Comparison of ENCODE assay signal across 17 cellular contexts in the genomic region with DNA sequence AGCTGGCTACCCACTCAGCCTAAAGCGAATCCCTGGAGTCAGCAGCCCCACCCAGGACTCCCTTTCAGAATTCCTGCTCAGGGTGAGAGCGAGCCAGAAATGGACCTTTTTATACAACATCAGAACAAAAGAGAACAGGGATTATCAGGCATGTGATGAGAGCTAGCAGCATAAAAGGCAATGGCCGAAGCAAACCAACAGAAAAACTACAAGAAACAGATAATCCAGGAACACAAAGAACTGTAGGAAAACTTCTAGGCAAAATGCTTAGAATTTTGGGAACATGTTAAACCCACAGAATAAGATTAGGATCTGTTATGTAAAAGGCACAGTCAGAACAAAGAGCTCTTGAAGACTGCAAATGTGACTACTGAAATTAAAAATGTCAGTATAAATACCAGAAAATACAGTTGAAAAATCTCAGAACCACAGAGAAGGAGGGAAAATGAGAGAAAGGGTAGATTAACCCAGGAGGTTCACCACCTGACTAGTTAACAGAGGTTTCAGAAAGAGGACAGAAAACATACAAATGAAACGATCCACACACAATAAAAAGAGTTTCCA. TPM values are rescaled to one million over a fixed set of nuclear protein-coding genes. Genes with fewer than 3 reads are reported as not detected.
A peak's percentile ranks its signal among the peaks of the same experiment; 100 is the strongest.
DNase-seq lines count a peak whose midpoint lies in the region; ATAC-seq and TF ChIP-seq lines count a peak whose summit lies in the region.
"Had no signal": no experiment of that assay in that cellular context is flagged by ENCODE, and none has a peak within 500 bp of the region (broad histone marks: within the 10 kb centered on the region; RNA-seq: fewer than 3 reads in every experiment).

No MANE protein-coding gene starts in this region.

- H3K79me2 ChIP-seq in neural progenitor cell (ENCODE audit: low read depth), result peaks cover 96% of the 10 kb centered on the region

- H3K9me3 ChIP-seq in HAP-1 (no peaks in the 10 kb centered on the region), neural progenitor cell (ENCODE audit: low read depth) (no peaks in the 10 kb centered on the region)

- H3K36me3 Mint-ChIP-seq in activated T-cell treated with anti-CD3 and anti-CD28 coated beads, Interleukin-2, amount 50 U/mL, for 24 hours (ENCODE audit: low read depth), result peaks cover under 1% of the 10 kb centered on the region
- H3K36me3 Mint-ChIP-seq in brain (no peaks in the 10 kb centered on the region), neural progenitor cell (no peaks in the 10 kb centered on the region)
- H3K36me3 Mint-ChIP-seq: CD14-positive monocyte had no signal

- H3K36me3 ChIP-seq in HAP-1 (replicated peaks) (no peaks in the 10 kb centered on the region), neural progenitor cell (no peaks in the 10 kb centered on the region)

- peak overlapping the region; percentile 41 for H3K27ac Mint-ChIP-seq in activated T-cell treated with anti-CD3 and anti-CD28 coated beads, Interleukin-2, amount 50 U/mL, for 24 hours
- H3K27ac Mint-ChIP-seq in brain (peak overlapping the region in 3 of 5 experiments; percentile 22 to 75 (median 41)), neural progenitor cell (no peak overlapping the region)
- H3K27ac Mint-ChIP-seq: GM23338 had no signal

- no peak overlapping the region for H3K27ac ChIP-seq in neural progenitor cell

- H3K27me3 ChIP-seq in HAP-1 (ENCODE audit: low read depth), result no peaks in the 10 kb centered on the region
- no peaks in the 10 kb centered on the region for H3K27me3 ChIP-seq in neural progenitor cell

- H3K27me3 Mint-ChIP-seq in activated T-cell treated with anti-CD3 and anti-CD28 coated beads, Interleukin-2, amount 50 U/mL, for 24 hours, result no peaks in the 10 kb centered on the region
- H3K27me3 Mint-ChIP-seq in brain (peaks cover 6% of the 10 kb centered on the region), neural progenitor cell (ENCODE audit: insufficient read depth, low read depth) (peaks cover 2% of the 10 kb centered on the region)

- peaks cover 48% of the 10 kb centered on the region for H4K20me1 ChIP-seq in neural progenitor cell (ENCODE audit: low read depth)

- H3K4me3 Mint-ChIP-seq in activated T-cell treated with anti-CD3 and anti-CD28 coated beads, Interleukin-2, amount 50 U/mL, for 24 hours, result no peak overlapping the region
- H3K4me3 Mint-ChIP-seq in brain (no peak overlapping the region), neural progenitor cell (no peak overlapping the region)
- H3K4me3 Mint-ChIP-seq: CD14-positive monocyte, GM23338 had no signal

- H3K4me3 ChIP-seq in HAP-1, result no peak overlapping the region
- no peak overlapping the region for H3K4me3 ChIP-seq in neural progenitor cell
- H3K4me3 ChIP-seq: GM23338 had no signal

- H3K4me2 ChIP-seq in neural progenitor cell, result peak overlapping the region; percentile 1
- H3K4me2 ChIP-seq: GM23338 had no signal

- no peak overlapping the region for H2AFZ ChIP-seq in neural progenitor cell (replicated peaks)
- H2AFZ ChIP-seq: GM23338 had no signal

- DNase-seq in activated T-cell treated with anti-CD3 and anti-CD28 coated beads, Interleukin-2, amount 50 U/mL, for 24 hours, result no peak
- no peak for DNase-seq in activated T-cell treated with anti-CD3 and anti-CD28 coated beads, Interleukin-2, amount 50 U/mL, for 1 hour
- peak; percentile 78 to 94 for DNase-seq in HAP-1 (ENCODE audit: low spot score in 2 of 2)
- DNase-seq in neural progenitor cell (ENCODE audit: low spot score), result peak; percentile 29
- DNase-seq in T1000 (lab: John Stamatoyannopoulos, UW), result no peak
- DNase-seq: KG1; NCI-H1092; NCI-H2107; NCI-H345; NCI-H526 treated with DMSO at 0.1 percent for 48 hours; NK-92 treated with Interleukin-12 subunit alpha and Interleukin-12 subunit beta, amount 100 ng/mL, for 24 hours; OCI-M1 had no signal

- H3F3A ChIP-seq in neural progenitor cell (ENCODE audit: low read depth), result peaks cover 48% of the 10 kb centered on the region

- TF ChIP-seq CTCF in brain (conservative IDR thresholded peaks at IDR 0.05) (no peak), neural progenitor cell (IDR thresholded peaks at IDR 0.05) (no peak)

- ATAC-seq in HG03108 (IDR thresholded peaks at IDR 0.05; ENCODE audit: unreplicated experiment), result no peak
- no peak for ATAC-seq in HG03432 (IDR thresholded peaks at IDR 0.05; ENCODE audit: unreplicated experiment)
- ATAC-seq: GM23338 had no signal

- H3K9me3 Mint-ChIP-seq in activated T-cell treated with anti-CD3 and anti-CD28 coated beads, Interleukin-2, amount 50 U/mL, for 24 hours, result no peaks in the 10 kb centered on the region
- H3K9me3 Mint-ChIP-seq in brain, result no peaks in the 10 kb centered on the region
- H3K9me3 Mint-ChIP-seq in neural progenitor cell, result no peaks in the 10 kb centered on the region
- H3K9me3 Mint-ChIP-seq: CD14-positive monocyte, GM23338 had no signal

- H3K4me1 ChIP-seq in HAP-1, result peaks cover 34% of the 10 kb centered on the region
- H3K4me1 ChIP-seq in neural progenitor cell, result peaks cover 64% of the 10 kb centered on the region

- in situ Hi-C loops in HAP-1 (cut with MboI; ENCODE audit: low sequenced_read_pairs), result loop anchor here (25.0 kb wide), 2 partner anchors 746 to 896 kb away; no protein-coding TSS in a partner anchor

- H3K4me1 Mint-ChIP-seq in activated T-cell treated with anti-CD3 and anti-CD28 coated beads, Interleukin-2, amount 50 U/mL, for 24 hours (ENCODE audit: low read depth), result peaks cover 90% of the 10 kb centered on the region
- H3K4me1 Mint-ChIP-seq in brain (peaks cover 60% of the 10 kb centered on the region), neural progenitor cell (peaks cover 44% of the 10 kb centered on the region)

- H3K9ac ChIP-seq in neural progenitor cell, result no peak overlapping the region

RNA-seq across cellular contexts. Expression of gene ITGA6, which starts 31.3 kb away (rescaled TPM):
- 7.3 TPM for polyA plus RNA-seq in brain (ENCODE audit: insufficient read depth, low read depth, low replicate concordance)
- total RNA-seq in neural progenitor cell (ENCODE audit: low replicate concordance), result 97.2 and 161 TPM in 2 replicates

Comparison
In these comparisons a context has a peak if more than half of its experiments do, and no peak if none do; other contexts are left out.
1. DNase-seq: peak in HAP-1 (2 of 2) and neural progenitor cell (single experiment); none in activated T-cell treated with anti-CD3 and anti-CD28 coated beads, Interleukin-2, amount 50 U/mL, for 24 hours (single experiment), activated T-cell treated with anti-CD3 and anti-CD28 coated beads, Interleukin-2, amount 50 U/mL, for 1 hour (single experiment) and T1000 (single experiment).